In genomic region chr16:11801481-11802021, GRCh38 we compare ENCODE assay signal across 15 cellular contexts. TPM values are rescaled to one million over a fixed set of nuclear protein-coding genes. Genes with fewer than 3 reads are reported as not detected.
DNase-seq lines count a peak whose midpoint lies in the region; ATAC-seq and TF ChIP-seq lines count a peak whose summit lies in the region.
"Had no signal": no experiment of that assay in that cellular context is flagged by ENCODE, and none has a peak within 500 bp of the region (broad histone marks: within the 10 kb centered on the region; RNA-seq: fewer than 3 reads in every experiment).

No MANE protein-coding gene starts in this region.

- no peaks in the 10 kb centered on the region for H3K36me3 Mint-ChIP-seq in activated naive CD4-positive, alpha-beta T cell treated with anti-CD3 and anti-CD28 coated beads, Interleukin-2, amount 50 U/mL, for 24 hours
- H3K36me3 Mint-ChIP-seq in activated naive CD4-positive, alpha-beta T cell treated with anti-CD3 and anti-CD28 coated beads, Interleukin-2, amount 10 ng/mL, durations not matched to agents 7 days and 5 days: peaks cover 7% of the 10 kb centered on the region
- no peaks in the 10 kb centered on the region for H3K36me3 Mint-ChIP-seq in IgD-negative memory B cell
- peaks cover 1% of the 10 kb centered on the region for H3K36me3 Mint-ChIP-seq in stimulated activated effector memory CD8-positive, alpha-beta T cell treated with anti-CD3 and anti-CD28 coated beads, Interleukin-12 subunit alpha, Interleukin-12 subunit beta, amount 100 ng/mL, for 72 hours

- H3K4me1 Mint-ChIP-seq in activated naive CD4-positive, alpha-beta T cell treated with anti-CD3 and anti-CD28 coated beads, Interleukin-2, amount 50 U/mL, for 24 hours: peaks cover 41% of the 10 kb centered on the region
- peaks cover 40% of the 10 kb centered on the region for H3K4me1 Mint-ChIP-seq in activated naive CD4-positive, alpha-beta T cell treated with anti-CD3 and anti-CD28 coated beads, Interleukin-2, amount 10 ng/mL, durations not matched to agents 7 days and 5 days
- peaks cover 28 to 36% (median 30%) of the 10 kb centered on the region in 3 donors for H3K4me1 Mint-ChIP-seq in IgD-negative memory B cell
- H3K4me1 Mint-ChIP-seq in stimulated activated effector memory CD8-positive, alpha-beta T cell treated with anti-CD3 and anti-CD28 coated beads, Interleukin-12 subunit alpha, Interleukin-12 subunit beta, amount 100 ng/mL, for 72 hours: peaks cover 39% of the 10 kb centered on the region

- no peak overlapping the region for H3K4me3 ChIP-seq in choroid plexus epithelial cell (ENCODE audit: low read depth, low read length)
- H3K4me3 ChIP-seq: A549, esophagus squamous epithelium, Peyer's patch, psoas muscle had no signal

- CTCF ChIA-PET in activated naive CD4-positive, alpha-beta T cell treated with anti-CD3 and anti-CD28 coated beads, Interleukin-2, amount 10 ng/mL, durations not matched to agents 7 days and 5 days (lab: Charles Lee): no interaction called here

- no peak for DNase-seq in activated naive CD4-positive, alpha-beta T cell treated with anti-CD3 and anti-CD28 coated beads, Interleukin-2, amount 10 ng/mL, durations not matched to agents 7 days and 5 days
- peak; percentile 43 for DNase-seq in choroid plexus epithelial cell (ENCODE audit: low read depth)
- no peak for DNase-seq in stimulated activated effector memory CD8-positive, alpha-beta T cell treated with anti-CD3 and anti-CD28 coated beads, Interleukin-12 subunit alpha, Interleukin-12 subunit beta, amount 100 ng/mL, for 72 hours (ENCODE audit: low spot score in 2 of 2)
- no peak for DNase-seq in NK-92 treated with Interleukin-12 subunit alpha and Interleukin-12 subunit beta, amount 100 ng/mL, for 24 hours (lab: John Stamatoyannopoulos, UW)
- DNase-seq in COR-L47 (lab: John Stamatoyannopoulos, UW): no peak
- DNase-seq: amygdala, esophagus squamous epithelium, NCI-H748 treated with DMSO at 0.1 percent for 48 hours, Peyer's patch, psoas muscle had no signal

- H3K27me3 Mint-ChIP-seq in activated naive CD4-positive, alpha-beta T cell treated with anti-CD3 and anti-CD28 coated beads, Interleukin-2, amount 50 U/mL, for 24 hours: no peaks in the 10 kb centered on the region
- H3K27me3 Mint-ChIP-seq in activated naive CD4-positive, alpha-beta T cell treated with anti-CD3 and anti-CD28 coated beads, Interleukin-2, amount 10 ng/mL, durations not matched to agents 7 days and 5 days: no peaks in the 10 kb centered on the region
- H3K27me3 Mint-ChIP-seq in IgD-negative memory B cell: no peaks in the 10 kb centered on the region

- H3K9me3 Mint-ChIP-seq in activated naive CD4-positive, alpha-beta T cell treated with anti-CD3 and anti-CD28 coated beads, Interleukin-2, amount 50 U/mL, for 24 hours: no peaks in the 10 kb centered on the region
- no peaks in the 10 kb centered on the region for H3K9me3 Mint-ChIP-seq in activated naive CD4-positive, alpha-beta T cell treated with anti-CD3 and anti-CD28 coated beads, Interleukin-2, amount 10 ng/mL, durations not matched to agents 7 days and 5 days
- no peaks in the 10 kb centered on the region for H3K9me3 Mint-ChIP-seq in IgD-negative memory B cell
- no peaks in the 10 kb centered on the region for H3K9me3 Mint-ChIP-seq in stimulated activated effector memory CD8-positive, alpha-beta T cell treated with anti-CD3 and anti-CD28 coated beads, Interleukin-12 subunit alpha, Interleukin-12 subunit beta, amount 100 ng/mL, for 72 hours

- peak overlapping the region; percentile 42 for H3K27ac Mint-ChIP-seq in activated naive CD4-positive, alpha-beta T cell treated with anti-CD3 and anti-CD28 coated beads, Interleukin-2, amount 50 U/mL, for 24 hours
- no peak overlapping the region for H3K27ac Mint-ChIP-seq in activated naive CD4-positive, alpha-beta T cell treated with anti-CD3 and anti-CD28 coated beads, Interleukin-2, amount 10 ng/mL, durations not matched to agents 7 days and 5 days
- H3K27ac Mint-ChIP-seq in IgD-negative memory B cell: peak overlapping the region; percentile 25 to 88 (median 81)
- peak overlapping the region; percentile 15 for H3K27ac Mint-ChIP-seq in stimulated activated effector memory CD8-positive, alpha-beta T cell treated with anti-CD3 and anti-CD28 coated beads, Interleukin-12 subunit alpha, Interleukin-12 subunit beta, amount 100 ng/mL, for 72 hours

- no peak for TF ChIP-seq CTCF in choroid plexus epithelial cell (conservative IDR thresholded peaks at IDR 0.05; ENCODE audit: low read depth, low read length)

- no peak for ATAC-seq in stimulated activated effector memory CD8-positive, alpha-beta T cell treated with anti-CD3 and anti-CD28 coated beads, Interleukin-12 subunit alpha, Interleukin-12 subunit beta, amount 100 ng/mL, for 72 hours
- ATAC-seq in GM19351 (IDR thresholded peaks at IDR 0.05; ENCODE audit: unreplicated experiment): no peak
- ATAC-seq: A549; activated CD4-positive, CD25-positive, alpha-beta regulatory T cell treated with anti-CD3 and anti-CD28 coated beads, Interleukin-2, amount 50 U/mL, for 24 hours; psoas muscle had no signal

- no peak overlapping the region for H3K4me3 Mint-ChIP-seq in activated naive CD4-positive, alpha-beta T cell treated with anti-CD3 and anti-CD28 coated beads, Interleukin-2, amount 50 U/mL, for 24 hours
- H3K4me3 Mint-ChIP-seq in activated naive CD4-positive, alpha-beta T cell treated with anti-CD3 and anti-CD28 coated beads, Interleukin-2, amount 10 ng/mL, durations not matched to agents 7 days and 5 days: no peak overlapping the region
- peak overlapping the region in 2 of 4 donors; percentile 18 to 99 for H3K4me3 Mint-ChIP-seq in IgD-negative memory B cell
- no peak overlapping the region for H3K4me3 Mint-ChIP-seq in stimulated activated effector memory CD8-positive, alpha-beta T cell treated with anti-CD3 and anti-CD28 coated beads, Interleukin-12 subunit alpha, Interleukin-12 subunit beta, amount 100 ng/mL, for 72 hours

RNA-seq across cellular contexts. Expression of gene ZC3H7A, which starts 4.5 kb away (rescaled TPM):
- polyA plus RNA-seq in IgD-negative memory B cell: 37.5 TPM

RNA-seq across cellular contexts. Expression of gene RSL1D1, which starts 49.8 kb away (rescaled TPM):
- 307 TPM for polyA plus RNA-seq in IgD-negative memory B cell

RNA-seq across cellular contexts. Expression of gene TXNDC11, which starts 58.9 kb away (rescaled TPM):
- 78.0 TPM for polyA plus RNA-seq in IgD-negative memory B cell
